Comparison of ENCODE assay signal across 15 cellular contexts in genomic region chr12:63206494-63206893, GRCh38. TPM values are rescaled to one million over a fixed set of nuclear protein-coding genes. Genes with fewer than 3 reads are reported as not detected.
DNase-seq lines count a peak whose midpoint lies in the region; ATAC-seq and TF ChIP-seq lines count a peak whose summit lies in the region.
"Had no signal": no experiment of that assay in that cellular context is flagged by ENCODE, and none has a peak within 500 bp of the region (broad histone marks: within the 10 kb centered on the region; RNA-seq: fewer than 3 reads in every experiment).

No MANE protein-coding gene starts in this region.

- no peaks in the 10 kb centered on the region for H3K9me3 ChIP-seq in subcutaneous abdominal adipose tissue (ENCODE audit: control insufficient read depth in 5 of 5, low read length in 5 of 5)
- H3K9me3 ChIP-seq in CD4-positive, alpha-beta T cell (ENCODE audit: control insufficient read depth, low read length), result no peaks in the 10 kb centered on the region
- H3K9me3 ChIP-seq: BLaER1 had no signal

- peak overlapping the region; percentile 54 for H3K27ac ChIP-seq in subcutaneous abdominal adipose tissue (ENCODE audit: low read depth, low read length)
- no peak overlapping the region for H3K27ac ChIP-seq in CD4-positive, alpha-beta T cell (ENCODE audit: low read depth, low read length)
- H3K27ac ChIP-seq: BLaER1 had no signal

- H3K27me3 ChIP-seq in subcutaneous abdominal adipose tissue (ENCODE audit: control insufficient read depth in 5 of 5, insufficient read depth in 4 of 5, low read length in 5 of 5), result no peaks in the 10 kb centered on the region
- no peaks in the 10 kb centered on the region for H3K27me3 ChIP-seq in CD4-positive, alpha-beta T cell (ENCODE audit: control insufficient read depth, insufficient read depth, low read length)
- H3K27me3 ChIP-seq: BLaER1 had no signal

- no peak overlapping the region for H3K27ac Mint-ChIP-seq in CD4-positive, alpha-beta T cell
- H3K27ac Mint-ChIP-seq: CD8-positive, alpha-beta memory T cell had no signal

- no peaks in the 10 kb centered on the region for H3K36me3 ChIP-seq in subcutaneous abdominal adipose tissue (ENCODE audit: control insufficient read depth in 5 of 5, insufficient read depth in 5 of 5, low read length in 5 of 5)
- H3K36me3 ChIP-seq: BLaER1 had no signal

- no peak overlapping the region for H3K4me3 Mint-ChIP-seq in CD4-positive, alpha-beta T cell
- H3K4me3 Mint-ChIP-seq: CD8-positive, alpha-beta memory T cell had no signal

- intact Hi-C loops in CD4-positive, alpha-beta T cell (cut with DNase I, micrococcal nuclease), result no loop called here

- H3K9me3 Mint-ChIP-seq in CD4-positive, alpha-beta T cell, result peaks cover 2% of the 10 kb centered on the region

- DNase-seq in NCI-H510A treated with DMSO at 0.1 percent for 48 hours (lab: John Stamatoyannopoulos, UW) (peak; percentile 81), NCI-H510A (lab: John Stamatoyannopoulos, UW) (no peak), NCI-H2029 treated with DMSO at 0.1 percent for 48 hours (lab: John Stamatoyannopoulos, UW) (peak; percentile 32), SHP77 treated with DMSO at 0.1 percent for 48 hours (lab: John Stamatoyannopoulos, UW) (peak; percentile 51)
- DNase-seq in effector CD4-positive, alpha-beta T cell, result no peak
- no peak for DNase-seq in CD4-positive, alpha-beta T cell
- DNase-seq: CD8-positive, alpha-beta memory T cell; NCI-H187 treated with DMSO at 0.1 percent for 48 hours; NCI-H524 treated with DMSO at 0.1 percent for 48 hours had no signal

- ATAC-seq in HG03097 (IDR thresholded peaks at IDR 0.05; ENCODE audit: low FRiP score, unreplicated experiment), result no peak
- no peak for ATAC-seq in CD4-positive, alpha-beta T cell (ENCODE audit: poor library complexity)
- ATAC-seq: PC-3 had no signal

- no peak for TF ChIP-seq CTCF in CD4-positive, alpha-beta T cell (IDR thresholded peaks at IDR 0.05)

- no peak overlapping the region for H3K9ac ChIP-seq in subcutaneous abdominal adipose tissue (ENCODE audit: low read length in 5 of 5)
- H3K9ac ChIP-seq: BLaER1 had no signal

- H3K36me3 Mint-ChIP-seq in CD4-positive, alpha-beta T cell (ENCODE audit: low read depth), result no peaks in the 10 kb centered on the region
- H3K36me3 Mint-ChIP-seq: CD8-positive, alpha-beta memory T cell had no signal

- CTCF ChIA-PET in CD4-positive, alpha-beta T cell (lab: Charles Lee), result no interaction called here

- no peaks in the 10 kb centered on the region for H3K4me1 Mint-ChIP-seq in CD4-positive, alpha-beta T cell (ENCODE audit: low read depth)
- H3K4me1 Mint-ChIP-seq: CD8-positive, alpha-beta memory T cell had no signal

- no peak overlapping the region for H3K4me3 ChIP-seq in subcutaneous abdominal adipose tissue (ENCODE audit: low read depth in 1 of 5, low read length in 5 of 5)
- H3K4me3 ChIP-seq: BLaER1 had no signal

- no peaks in the 10 kb centered on the region for H3K27me3 Mint-ChIP-seq in CD4-positive, alpha-beta T cell
- H3K27me3 Mint-ChIP-seq: CD8-positive, alpha-beta memory T cell had no signal

- peaks cover 0 to 19% (median 16%) of the 10 kb centered on the region in 5 donors for H3K4me1 ChIP-seq in subcutaneous abdominal adipose tissue (ENCODE audit: control insufficient read depth in 5 of 5, insufficient read depth in 5 of 5, low read length in 5 of 5)
- H3K4me1 ChIP-seq: BLaER1 had no signal

- POLR2A ChIA-PET in CD4-positive, alpha-beta T cell (lab: Charles Lee), result no interaction called here

RNA-seq across cellular contexts. Expression of gene AVPR1A, which starts 55.5 kb away (rescaled TPM):
- not detected for total RNA-seq in CD4-positive, alpha-beta T cell
- total RNA-seq: A172; CD8-positive, alpha-beta memory T cell; MCF 10A; PC-3 had no signal

Comparison
In these comparisons a context has a peak if more than half of its experiments do, and no peak if none do; other contexts are left out.
1. DNase-seq: peak in NCI-H510A treated with DMSO at 0.1 percent for 48 hours (single experiment), NCI-H2029 treated with DMSO at 0.1 percent for 48 hours (single experiment) and SHP77 treated with DMSO at 0.1 percent for 48 hours (single experiment); none in NCI-H510A (single experiment), effector CD4-positive, alpha-beta T cell (single experiment) and CD4-positive, alpha-beta T cell (0 of 10).